Comparison of ENCODE assay signal across 30 cellular contexts in genomic region chr20:24863356-24863755, GRCh38.
DNase-seq lines count a peak whose midpoint lies in the region; TF ChIP-seq lines count a peak whose summit lies in the region.
"Had no signal": no experiment of that assay in that cellular context is flagged by ENCODE, and none has a peak within 500 bp of the region (broad histone marks: within the 10 kb centered on the region; RNA-seq: fewer than 3 reads in every experiment).

No MANE protein-coding gene starts in this region.

- H3K9me3 ChIP-seq in breast epithelium = peaks cover 12 to 17% of the 10 kb centered on the region in 2 donors
- H3K9me3 ChIP-seq in adrenal gland (replicated peaks in 1 of 3) = no peaks in the 10 kb centered on the region
- no peaks in the 10 kb centered on the region for H3K9me3 ChIP-seq in effector memory CD4-positive, alpha-beta T cell (ENCODE audit: control insufficient read depth, low read length)
- H3K9me3 ChIP-seq in thyroid gland = no peaks in the 10 kb centered on the region
- H3K9me3 ChIP-seq: MG63, psoas muscle, upper lobe of right lung had no signal

- H3K36me3 Mint-ChIP-seq in MCF 10A (ENCODE audit: insufficient read depth, unreplicated experiment) = peaks cover 11% of the 10 kb centered on the region
- H3K36me3 Mint-ChIP-seq: activated CD8-positive, alpha-beta memory T cell treated with anti-CD3 and anti-CD28 coated beads, Interleukin-2, amount 10 ng/mL, durations not matched to agents 7 days and 5 days; activated naive CD8-positive, alpha-beta T cell treated with anti-CD3 and anti-CD28 coated beads for 36 hours had no signal

- H3K9me3 Mint-ChIP-seq in MCF 10A (ENCODE audit: unreplicated experiment) = peaks cover 17% of the 10 kb centered on the region

- peak; percentile 37 for DNase-seq in MCF 10A (ENCODE audit: unreplicated experiment)
- no peak for DNase-seq in breast epithelium (ENCODE audit: low spot score in 2 of 2)
- peak; percentile 28 for DNase-seq in amniotic stem cell (lab: John Stamatoyannopoulos, UW)
- DNase-seq in fibroblast of mammary gland (ENCODE audit: low read depth) = peak; percentile 86
- no peak for DNase-seq in adrenal gland
- DNase-seq in effector memory CD4-positive, alpha-beta T cell = no peak
- no peak for DNase-seq in thyroid gland
- DNase-seq in activated CD8-positive, alpha-beta memory T cell treated with anti-CD3 and anti-CD28 coated beads, Interleukin-2, amount 50 U/mL, for 48 hours = no peak
- DNase-seq: activated CD8-positive, alpha-beta memory T cell treated with anti-CD3 and anti-CD28 coated beads, Interleukin-2, amount 10 ng/mL, durations not matched to agents 7 days and 5 days; activated naive CD8-positive, alpha-beta T cell treated with anti-CD3 and anti-CD28 coated beads for 36 hours; caudate nucleus; GDM1; heart right ventricle; left ventricle myocardium inferior; MG63; midbrain; NCI-H1694 treated with DMSO at 0.1 percent for 48 hours; NCI-H2227 treated with DMSO at 0.1 percent for 48 hours; NCI-H748 treated with DMSO at 0.1 percent for 48 hours; nephron progenitor cell; OCI-M1; psoas muscle; Right ventricle myocardium superior; stimulated activated CD4-positive, alpha-beta T cell treated with anti-CD3 and anti-CD28 coated beads, Interleukin-4, amount 100 ng/mL, for 1 hour; stomach; T-cell; upper lobe of right lung had no signal

- H3K27ac ChIP-seq in breast epithelium (no peak overlapping the region), adrenal gland (no peak overlapping the region), thyroid gland (no peak overlapping the region)
- H3K27ac ChIP-seq in effector memory CD4-positive, alpha-beta T cell (ENCODE audit: insufficient read depth, low read length, poor library complexity, severe bottlenecking) = no peak overlapping the region
- H3K27ac ChIP-seq: heart right ventricle, left ventricle myocardium inferior, psoas muscle, stomach, upper lobe of right lung had no signal

- H3K27me3 ChIP-seq in breast epithelium (no peaks in the 10 kb centered on the region), adrenal gland (no peaks in the 10 kb centered on the region), thyroid gland (no peaks in the 10 kb centered on the region)
- no peaks in the 10 kb centered on the region for H3K27me3 ChIP-seq in effector memory CD4-positive, alpha-beta T cell (replicated peaks; ENCODE audit: control insufficient read depth, insufficient read depth, low read length, poor library complexity, severe bottlenecking)
- H3K27me3 ChIP-seq: MG63, stomach, upper lobe of right lung had no signal

- peaks cover 12% of the 10 kb centered on the region for H3K27me3 Mint-ChIP-seq in MCF 10A (ENCODE audit: insufficient read depth, unreplicated experiment)
- H3K27me3 Mint-ChIP-seq: activated CD8-positive, alpha-beta memory T cell treated with anti-CD3 and anti-CD28 coated beads, Interleukin-2, amount 10 ng/mL, durations not matched to agents 7 days and 5 days; activated naive CD8-positive, alpha-beta T cell treated with anti-CD3 and anti-CD28 coated beads for 36 hours had no signal

- CTCF ChIA-PET in MCF 10A (lab: Yijun Ruan, JAX) = no interaction called here

- H3K4me3 Mint-ChIP-seq in MCF 10A (ENCODE audit: unreplicated experiment) = no peak overlapping the region
- H3K4me3 Mint-ChIP-seq: activated CD8-positive, alpha-beta memory T cell treated with anti-CD3 and anti-CD28 coated beads, Interleukin-2, amount 10 ng/mL, durations not matched to agents 7 days and 5 days; activated naive CD8-positive, alpha-beta T cell treated with anti-CD3 and anti-CD28 coated beads for 36 hours; activated T-helper 17 cell treated with anti-CD3 and anti-CD28 coated beads, Interleukin-2, amount 50 U/mL, for 72 hours; GM23338; nephron progenitor cell; T-cell had no signal

- WGBS in adrenal gland, 4 donors = 37 to 94% (median 70%) methylated on average over 2 of the region's 2 CpGs
- 79 to 89% methylated on average over 2 of the region's 2 CpGs for WGBS in thyroid gland, 2 donors

- no peak for TF ChIP-seq CTCF in MCF 10A (IDR thresholded peaks at IDR 0.05; ENCODE audit: unreplicated experiment)
- TF ChIP-seq CTCF in breast epithelium (IDR thresholded peaks at IDR 0.05) = no peak
- no peak for TF ChIP-seq CTCF in fibroblast of mammary gland (conservative IDR thresholded peaks at IDR 0.05; ENCODE audit: control insufficient read depth, insufficient read depth, low read depth, low read length)
- TF ChIP-seq CTCF in adrenal gland (IDR thresholded peaks at IDR 0.05) = no peak
- TF ChIP-seq CTCF in thyroid gland (IDR thresholded peaks at IDR 0.05) = no peak

- TF ChIP-seq POLR2A in breast epithelium (IDR thresholded peaks at IDR 0.05) (no peak), adrenal gland (IDR thresholded peaks at IDR 0.05) (no peak), thyroid gland (IDR thresholded peaks at IDR 0.05) (no peak)

- no peaks in the 10 kb centered on the region for H3K36me3 ChIP-seq in breast epithelium
- no peaks in the 10 kb centered on the region for H3K36me3 ChIP-seq in adrenal gland (replicated peaks in 1 of 2)
- no peaks in the 10 kb centered on the region for H3K36me3 ChIP-seq in effector memory CD4-positive, alpha-beta T cell (ENCODE audit: control insufficient read depth, insufficient read depth, low read length)
- no peaks in the 10 kb centered on the region for H3K36me3 ChIP-seq in thyroid gland
- H3K36me3 ChIP-seq: heart right ventricle, left ventricle myocardium inferior, MG63, stomach, upper lobe of right lung had no signal

- H3K4me1 ChIP-seq in breast epithelium (no peaks in the 10 kb centered on the region), adrenal gland (replicated peaks in 1 of 2) (no peaks in the 10 kb centered on the region), thyroid gland (peaks cover 0 to 2% of the 10 kb centered on the region in 2 donors)
- H3K4me1 ChIP-seq in effector memory CD4-positive, alpha-beta T cell (ENCODE audit: control insufficient read depth, insufficient read depth, low read length, poor library complexity, severe bottlenecking) = no peaks in the 10 kb centered on the region
- H3K4me1 ChIP-seq: heart right ventricle, left ventricle myocardium inferior, psoas muscle, stomach, upper lobe of right lung had no signal

- POLR2A ChIA-PET in MCF 10A (lab: Yijun Ruan, JAX) = no interaction called here

- no peaks in the 10 kb centered on the region for H3K4me1 Mint-ChIP-seq in MCF 10A (ENCODE audit: insufficient read depth, unreplicated experiment)
- H3K4me1 Mint-ChIP-seq: activated naive CD8-positive, alpha-beta T cell treated with anti-CD3 and anti-CD28 coated beads for 36 hours; GM23338; nephron progenitor cell had no signal

- no TSS peak for BruUV-seq in MCF 10A (replicated peaks; lab: Mats Ljungman, UMichigan)

- intact Hi-C loops in MCF 10A (cut with micrococcal nuclease) = no loop called here
- intact Hi-C loops in breast epithelium (cut with DNase I; ENCODE audit: low total_unique reads) = no loop called here
- intact Hi-C loops in adrenal gland (cut with DNase I) = no loop called here
- intact Hi-C loops in thyroid gland (cut with DNase I) = no loop called here

- no peak overlapping the region for H3K4me3 ChIP-seq in breast epithelium
- no peak overlapping the region for H3K4me3 ChIP-seq in fibroblast of mammary gland (ENCODE audit: control insufficient read depth, low read depth, low read length)
- no peak overlapping the region for H3K4me3 ChIP-seq in adrenal gland
- H3K4me3 ChIP-seq in effector memory CD4-positive, alpha-beta T cell (ENCODE audit: insufficient read depth, low read depth, low read length, poor library complexity, severe bottlenecking) = no peak overlapping the region
- H3K4me3 ChIP-seq in thyroid gland (replicated peaks in 1 of 3) = no peak overlapping the region
- H3K4me3 ChIP-seq: GM23338, heart right ventricle, left ventricle myocardium inferior, MG63, psoas muscle, smooth muscle cell, stomach, upper lobe of right lung had no signal

- no peak overlapping the region for H3K27ac Mint-ChIP-seq in MCF 10A (ENCODE audit: low read depth, unreplicated experiment)
- H3K27ac Mint-ChIP-seq: activated CD8-positive, alpha-beta memory T cell treated with anti-CD3 and anti-CD28 coated beads, Interleukin-2, amount 10 ng/mL, durations not matched to agents 7 days and 5 days; activated naive CD8-positive, alpha-beta T cell treated with anti-CD3 and anti-CD28 coated beads for 36 hours; activated T-helper 17 cell treated with anti-CD3 and anti-CD28 coated beads, Interleukin-2, amount 50 U/mL, for 72 hours; GM23338; nephron progenitor cell; T-cell had no signal

Comparison
In these comparisons a context has a peak if more than half of its experiments do, and no peak if none do; other contexts are left out.
1. DNase-seq: peak in MCF 10A (single experiment), amniotic stem cell (single experiment) and fibroblast of mammary gland (single experiment); none in breast epithelium (0 of 2), adrenal gland (0 of 7), effector memory CD4-positive, alpha-beta T cell (0 of 3), thyroid gland (0 of 2) and activated CD8-positive, alpha-beta memory T cell treated with anti-CD3 and anti-CD28 coated beads, Interleukin-2, amount 50 U/mL, for 48 hours (single experiment).